Comparison of ENCODE assay signal across 21 cellular contexts in genomic region chr3:64922213-64922612, GRCh38.
DNase-seq lines count a peak whose midpoint lies in the region; ATAC-seq, FAIRE-seq and TF ChIP-seq lines count a peak whose summit lies in the region.
"Had no signal": no experiment of that assay in that cellular context is flagged by ENCODE, and none has a peak within 500 bp of the region (broad histone marks: within the 10 kb centered on the region; RNA-seq: fewer than 3 reads in every experiment).

No MANE protein-coding gene starts in this region.

- peak in 1 of 4 donors; percentile 32 for ATAC-seq in heart left ventricle
- ATAC-seq in Right ventricle myocardium superior (ENCODE audit: poor library complexity), result no peak
- ATAC-seq: CD8-positive, alpha-beta T cell; HCT116 had no signal

- peak overlapping the region; percentile 53 for H3K4me2 ChIP-seq in endothelial cell of umbilical vein (ENCODE audit: insufficient read depth, low read length)
- H3K4me2 ChIP-seq: BLaER1 had no signal

- FAIRE-seq in endothelial cell of umbilical vein (lab: Jason Lieb, UNC), result peak; percentile 61
- FAIRE-seq: A204.1, G401.6, GM12892, H54 had no signal

- no peak for DNase-seq in heart left ventricle
- no peak for DNase-seq in Right ventricle myocardium superior
- DNase-seq in HCEC 1CT, result peak; percentile 32
- DNase-seq in endothelial cell of umbilical vein (ENCODE audit: low read depth, low spot score), result peak; percentile 50
- DNase-seq in erythroblast (lab: John Stamatoyannopoulos, UW), result no peak
- DNase-seq in NCI-H82 treated with DMSO at 0.1 percent for 48 hours (lab: John Stamatoyannopoulos, UW; ENCODE audit: unreplicated experiment), result no peak
- DNase-seq: Caco-2; CD4-positive, CD25-positive, alpha-beta regulatory T cell; CD8-positive, alpha-beta T cell; DMS153; DND-41; GOT3 had no signal

- H3K27me3 ChIP-seq in heart left ventricle (no peaks in the 10 kb centered on the region), endothelial cell of umbilical vein (ENCODE audit: control insufficient read depth in 2 of 2, insufficient read depth in 2 of 2, low read length in 2 of 2) (no peaks in the 10 kb centered on the region), subcutaneous abdominal adipose tissue (ENCODE audit: control insufficient read depth in 5 of 5, insufficient read depth in 4 of 5, low read length in 5 of 5) (no peaks in the 10 kb centered on the region)
- H3K27me3 ChIP-seq: BLaER1 had no signal

- POLR2A ChIA-PET in endothelial cell of umbilical vein (lab: Charles Lee), result interaction anchor here (0.7 kb wide), 1 partner anchor 9 kb away, joined by 5 read pairs; no protein-coding TSS in a partner anchor

- TF ChIP-seq CTCF in heart left ventricle (IDR thresholded peaks at IDR 0.05) (no peak), endothelial cell of umbilical vein (IDR thresholded peaks at IDR 0.05; ENCODE audit: extremely low read depth in 1 of 2, insufficient read depth in 1 of 2, low read depth in 1 of 2, low read length in 2 of 2) (no peak)

- H3K27ac ChIP-seq in heart left ventricle (peak overlapping the region in 7 of 12 donors; percentile 4 to 52 (median 26)), endothelial cell of umbilical vein (ENCODE audit: insufficient read depth, low read depth, low read length) (peak overlapping the region; percentile 60), subcutaneous abdominal adipose tissue (ENCODE audit: low read depth, low read length) (peak overlapping the region; percentile 16)
- H3K27ac ChIP-seq: 22Rv1, BLaER1, C4-2B had no signal

- H3K36me3 ChIP-seq in heart left ventricle (no peaks in the 10 kb centered on the region), endothelial cell of umbilical vein (ENCODE audit: control insufficient read depth in 2 of 2, extremely low read depth in 1 of 2, insufficient read depth in 2 of 2, low read length in 2 of 2) (no peaks in the 10 kb centered on the region), subcutaneous abdominal adipose tissue (ENCODE audit: control insufficient read depth in 5 of 5, insufficient read depth in 5 of 5, low read length in 5 of 5) (no peaks in the 10 kb centered on the region)
- H3K36me3 ChIP-seq: BLaER1 had no signal

- TF ChIP-seq POLR2A in heart left ventricle (IDR thresholded peaks at IDR 0.05), result no peak
- TF ChIP-seq POLR2A in endothelial cell of umbilical vein (IDR thresholded peaks at IDR 0.05; ENCODE audit: low read depth, low read length), result no peak
- TF ChIP-seq POLR2A in erythroblast (IDR thresholded peaks at IDR 0.05; ENCODE audit: low read length), result no peak

- dilution Hi-C loops in endothelial cell of umbilical vein (cut with MboI; ENCODE audit: extremely low pct_ligation_motif_present, low sequenced_read_pairs), result no loop called here

- no peaks in the 10 kb centered on the region for H3K9me1 ChIP-seq in endothelial cell of umbilical vein (replicated peaks; ENCODE audit: control insufficient read depth, extremely low read depth, insufficient read depth, low read length)

- H4K20me1 ChIP-seq in endothelial cell of umbilical vein (replicated peaks; ENCODE audit: control insufficient read depth, extremely low read depth, insufficient read depth, low read length), result no peaks in the 10 kb centered on the region
- H4K20me1 ChIP-seq: BLaER1 had no signal

- H3K9me3 ChIP-seq in heart left ventricle (no peaks in the 10 kb centered on the region), endothelial cell of umbilical vein (replicated peaks; ENCODE audit: control insufficient read depth, insufficient read depth, low read length) (no peaks in the 10 kb centered on the region), subcutaneous abdominal adipose tissue (ENCODE audit: control insufficient read depth in 5 of 5, low read length in 5 of 5) (no peaks in the 10 kb centered on the region)
- H3K9me3 ChIP-seq: BLaER1, Caco-2 had no signal

- H3K4me3 ChIP-seq in heart left ventricle (no peak overlapping the region), endothelial cell of umbilical vein (replicated peaks in 1 of 3; ENCODE audit: insufficient read depth in 1 of 3, low read depth in 1 of 3, low read length in 3 of 3) (no peak overlapping the region), subcutaneous abdominal adipose tissue (ENCODE audit: low read depth in 1 of 5, low read length in 5 of 5) (no peak overlapping the region)
- H3K4me3 ChIP-seq: BLaER1 had no signal

- intact Hi-C loops in heart left ventricle (cut with DNase I) (loop anchor here in 1 of 10 donors (5.0 kb wide), 1 partner anchor 235 kb away; the partner anchor contains the start of gene ADAMTS9), Right ventricle myocardium superior (cut with DNase I) (no loop called here), endothelial cell of umbilical vein (cut with micrococcal nuclease) (loop anchor here (2.0 to 10.0 kb wide), 3 partner anchors 13 to 387 kb away; no protein-coding TSS in a partner anchor)

- CTCF ChIA-PET in endothelial cell of umbilical vein (lab: Charles Lee), result interaction anchor here (1.9 to 2.1 kb wide), 2 partner anchors 248 to 389 kb away, joined by 8 to 9 read pairs; no protein-coding TSS in a partner anchor

- no TSS peak for BruUV-seq in endothelial cell of umbilical vein (replicated peaks; lab: Mats Ljungman, UMichigan)

- H3K4me1 ChIP-seq in heart left ventricle (peaks cover 0 to 32% (median 13%) of the 10 kb centered on the region in 12 donors), endothelial cell of umbilical vein (ENCODE audit: control insufficient read depth, extremely low read depth, insufficient read depth, low read length) (peaks cover 38% of the 10 kb centered on the region), subcutaneous abdominal adipose tissue (ENCODE audit: control insufficient read depth in 5 of 5, insufficient read depth in 5 of 5, low read length in 5 of 5) (peaks cover 0 to 15% (median 0%) of the 10 kb centered on the region in 5 donors)
- H3K4me1 ChIP-seq: BLaER1 had no signal

- H2AFZ ChIP-seq in endothelial cell of umbilical vein (ENCODE audit: low read depth, low read length), result peak overlapping the region; percentile 40

- no peaks in the 10 kb centered on the region for H3K79me2 ChIP-seq in endothelial cell of umbilical vein (ENCODE audit: control insufficient read depth, insufficient read depth, low read length)

- 62 to 67% (median 66%) methylated on average over 2 of the region's 2 CpGs for WGBS in heart left ventricle, 4 donors

- H3K9ac ChIP-seq in endothelial cell of umbilical vein (replicated peaks; ENCODE audit: extremely low read depth, insufficient read depth, low read length) (no peak overlapping the region), subcutaneous abdominal adipose tissue (ENCODE audit: low read length in 5 of 5) (no peak overlapping the region)
- H3K9ac ChIP-seq: BLaER1 had no signal

TF ChIP-seq in endothelial cell of umbilical vein, 7 proteins besides CTCF, POLR2A, EP300 and RAD21:
- TF ChIP-seq POLR2AphosphoS5 (IDR thresholded peaks at IDR 0.05; ENCODE audit: insufficient read depth, low read depth, low read length) (peak; percentile 47), FOS (IDR thresholded peaks at IDR 0.05; ENCODE audit: borderline replicate concordance, insufficient read depth, low read length) (peak; percentile 87), JUN (IDR thresholded peaks at IDR 0.05; ENCODE audit: borderline replicate concordance, insufficient read depth, insufficient read length, low read depth) (peak; percentile 74), MYC (IDR thresholded peaks at IDR 0.05; ENCODE audit: low read depth, low read length) (no peak), GATA2 (IDR thresholded peaks at IDR 0.05; ENCODE audit: insufficient read depth, insufficient read length, low read depth, low read length) (peak; percentile 29), EZH2 (IDR thresholded peaks at IDR 0.05; ENCODE audit: borderline replicate concordance, low read depth, low read length, severe bottlenecking) (no peak), MAX (IDR thresholded peaks at IDR 0.05; ENCODE audit: insufficient read depth, insufficient read length) (no peak)

Comparison
In these comparisons a context has a peak if more than half of its experiments do, and no peak if none do; other contexts are left out.
1. DNase-seq: peak in HCEC 1CT (single experiment) and endothelial cell of umbilical vein (single experiment); none in heart left ventricle (0 of 5), Right ventricle myocardium superior (single experiment), erythroblast (0 of 2) and NCI-H82 treated with DMSO at 0.1 percent for 48 hours (single experiment).
2. Peak in every context shown above with its lines, with median percentiles within 50 percentile points of each other: H3K27ac ChIP-seq.